In the genomic region with DNA sequence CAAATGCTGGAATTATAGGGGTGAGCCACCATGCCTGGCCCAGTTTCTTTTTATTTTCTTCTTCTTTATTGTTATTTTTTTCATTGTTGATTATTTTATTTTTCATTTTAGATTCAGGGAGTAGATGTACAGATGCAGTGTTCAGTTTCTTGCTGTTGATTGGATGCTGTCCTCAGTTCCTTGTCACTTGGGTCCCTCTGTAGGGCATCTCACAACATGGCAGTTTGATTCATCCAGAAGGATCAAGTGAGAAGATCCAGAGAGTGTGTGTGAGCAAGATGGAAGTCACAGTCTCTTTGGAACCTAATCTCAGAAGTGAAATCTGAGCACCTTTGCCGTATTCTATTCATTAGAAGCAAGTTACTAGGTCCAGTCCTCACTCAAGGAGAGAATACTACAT, we compare ENCODE assay signal across 15 cellular contexts. TPM values are rescaled to one million over a fixed set of nuclear protein-coding genes. Genes with fewer than 3 reads are reported as not detected.
DNase-seq lines count a peak whose midpoint lies in the region; ATAC-seq and TF ChIP-seq lines count a peak whose summit lies in the region.
"Had no signal": no experiment of that assay in that cellular context is flagged by ENCODE, and none has a peak within 500 bp of the region (broad histone marks: within the 10 kb centered on the region; RNA-seq: fewer than 3 reads in every experiment).

No MANE protein-coding gene starts in this region.

- H3K9me3 ChIP-seq in left ventricle myocardium inferior (replicated peaks) (no peaks in the 10 kb centered on the region), PC-3 (ENCODE audit: low read length) (no peaks in the 10 kb centered on the region), upper lobe of right lung (no peaks in the 10 kb centered on the region)

- H2AFZ ChIP-seq in PC-3 (ENCODE audit: low read length): no peak overlapping the region

- intact Hi-C loops in left ventricle myocardium inferior (cut with micrococcal nuclease) (no loop called here), cardiac septum (cut with DNase I) (no loop called here), PC-3 (cut with micrococcal nuclease) (loop anchor here (1.0 kb wide), 1 partner anchor 232 kb away; no protein-coding TSS in a partner anchor), upper lobe of right lung (cut with DNase I) (no loop called here)

- peak; percentile 21 for TF ChIP-seq CTCF in left ventricle myocardium inferior (IDR thresholded peaks at IDR 0.05; ENCODE audit: borderline replicate concordance)
- peak; percentile 38; the same call in 1 of the 2 replicates for TF ChIP-seq CTCF in PC-3 (conservative IDR thresholded peaks at IDR 0.05; ENCODE audit: low read depth, low read length)
- TF ChIP-seq CTCF in upper lobe of right lung (IDR thresholded peaks at IDR 0.05): no peak

- H3K79me2 ChIP-seq in PC-3 (ENCODE audit: low read length): no peaks in the 10 kb centered on the region

- no peak overlapping the region for H3K9ac ChIP-seq in PC-3 (ENCODE audit: low read length)
- H3K9ac ChIP-seq: BLaER1 had no signal

- H3K36me3 ChIP-seq in left ventricle myocardium inferior (no peaks in the 10 kb centered on the region), PC-3 (ENCODE audit: low read depth, low read length) (no peaks in the 10 kb centered on the region), upper lobe of right lung (no peaks in the 10 kb centered on the region)
- H3K36me3 ChIP-seq: BLaER1 had no signal

- ATAC-seq in PC-3 (peak; percentile 45; the same call in 1 of the 2 replicates), upper lobe of right lung (no peak), GM19324 (IDR thresholded peaks at IDR 0.05; ENCODE audit: low FRiP score, unreplicated experiment) (no peak)

- BruUV-seq in PC-3 (replicated peaks; lab: Mats Ljungman, UMichigan): no TSS peak

- H3K4me3 ChIP-seq in left ventricle myocardium inferior (no peak overlapping the region), PC-3 (ENCODE audit: low read length) (no peak overlapping the region), upper lobe of right lung (no peak overlapping the region)
- H3K4me3 ChIP-seq: BLaER1 had no signal

- CTCF ChIA-PET in PC-3 (lab: Charles Lee): no interaction called here

- no peaks in the 10 kb centered on the region for H3K9me2 ChIP-seq in PC-3 (replicated peaks; ENCODE audit: low read length)

- DNase-seq in left ventricle myocardium inferior (no peak), cardiac septum (ENCODE audit: low spot score) (no peak), PC-3 (no peak), fibroblast of peridontal ligament (ENCODE audit: extremely low read depth) (peak; percentile 12), upper lobe of right lung (no peak), KG1 (lab: John Stamatoyannopoulos, UW) (no peak)
- DNase-seq in stimulated activated CD8-positive, alpha-beta memory T cell treated with anti-CD3 and anti-CD28 coated beads, Interleukin-4, amount 100 ng/mL, for 48 hours: no peak
- DNase-seq: activated naive CD4-positive, alpha-beta T cell treated with anti-CD3 and anti-CD28 coated beads, Interleukin-2, amount 50 U/mL, for 16 hours; cerebellar nuclear complex; foreskin melanocyte; HCEC 1CT; NCI-H2107 had no signal

- no peak overlapping the region for H3K27ac ChIP-seq in left ventricle myocardium inferior (replicated peaks)
- H3K27ac ChIP-seq in PC-3 (ENCODE audit: low read length): no peak overlapping the region
- no peak overlapping the region for H3K27ac ChIP-seq in upper lobe of right lung
- H3K27ac ChIP-seq: BLaER1, RWPE1 had no signal

- H3K4me1 ChIP-seq in left ventricle myocardium inferior (no peaks in the 10 kb centered on the region), PC-3 (ENCODE audit: insufficient read depth, low read length) (no peaks in the 10 kb centered on the region), upper lobe of right lung (no peaks in the 10 kb centered on the region)
- H3K4me1 ChIP-seq: BLaER1 had no signal

- H3K27me3 ChIP-seq in left ventricle myocardium inferior (ENCODE audit: low read depth): no peaks in the 10 kb centered on the region
- no peaks in the 10 kb centered on the region for H3K27me3 ChIP-seq in PC-3 (ENCODE audit: low read length)
- H3K27me3 ChIP-seq in upper lobe of right lung: no peaks in the 10 kb centered on the region
- H3K27me3 ChIP-seq: BLaER1 had no signal

- POLR2A ChIA-PET in PC-3 (lab: Charles Lee; ENCODE audit: unreplicated experiment): no interaction called here

- no peaks in the 10 kb centered on the region for H3F3A ChIP-seq in PC-3 (ENCODE audit: low read length, unreplicated experiment)

- no peaks in the 10 kb centered on the region for H4K20me1 ChIP-seq in PC-3 (ENCODE audit: low read length)
- H4K20me1 ChIP-seq: BLaER1 had no signal

- H3K4me2 ChIP-seq in PC-3 (ENCODE audit: low read length): no peak overlapping the region
- H3K4me2 ChIP-seq: BLaER1 had no signal

RNA-seq across cellular contexts. Expression of a gene that starts 20.9 kb away (rescaled TPM):
- total RNA-seq in left ventricle myocardium inferior (5.6 TPM), cardiac septum (8.9 TPM), PC-3 (2014; rRNA removed) (57.2 and 95.0 TPM in 2 replicates), upper lobe of right lung (19.5 TPM)
